15 cellular contexts compared by ENCODE assay signal in genomic region chr20:63254237-63254535, GRCh38. TPM values are rescaled to one million over a fixed set of nuclear protein-coding genes. Genes with fewer than 3 reads are reported as not detected.
A peak's percentile ranks its signal among the peaks of the same experiment; 100 is the strongest.
DNase-seq lines count a peak whose midpoint lies in the region; TF ChIP-seq lines count a peak whose summit lies in the region.
"Had no signal": no experiment of that assay in that cellular context is flagged by ENCODE, and none has a peak within 500 bp of the region (broad histone marks: within the 10 kb centered on the region; RNA-seq: fewer than 3 reads in every experiment).

Gene NKAIN4 (minus strand): TSS chr20:63254463. CDS start chr20:63254450, 13 bp downstream.

- DNase-seq in Daoy (ENCODE audit: low read depth) (no peak), ascending aorta (ENCODE audit: low spot score in 2 of 2) (no peak), sigmoid colon (no peak), NCI-H510A treated with DMSO at 0.1 percent for 48 hours (lab: John Stamatoyannopoulos, UW) (no peak), NCI-H2171 treated with DMSO at 0.1 percent for 48 hours (lab: John Stamatoyannopoulos, UW) (no peak), activated gamma-delta T cell (lab: John Stamatoyannopoulos, UW) (no peak)
- DNase-seq in stimulated activated naive CD4-positive, alpha-beta T cell (lab: John Stamatoyannopoulos, UW), result no peak
- DNase-seq: activated T-cell treated with anti-CD3 and anti-CD28 coated beads for 4 hours, brain microvascular endothelial cell, DMS153, foreskin fibroblast, mucosa of descending colon, NCI-H1105 treated with DMSO at 0.1 percent for 48 hours had no signal

- TF ChIP-seq CTCF in ascending aorta (IDR thresholded peaks at IDR 0.05) (no peak), sigmoid colon (IDR thresholded peaks at IDR 0.05) (no peak)

- H3K4me1 ChIP-seq in ascending aorta (peaks cover 0 to 5% of the 10 kb centered on the region in 2 donors), sigmoid colon (peaks cover 0 to 17% (median 15%) of the 10 kb centered on the region in 4 donors)

- H3K4me3 ChIP-seq in ascending aorta, result peak within 1 kb of the TSS; percentile 39 to 53
- H3K4me3 ChIP-seq in iPS-18c (ENCODE audit: insufficient read depth, low read depth, low read length), result peak within 1 kb of the TSS; percentile 62
- H3K4me3 ChIP-seq in sigmoid colon, result peak within 1 kb of the TSS; percentile 14 to 43 (median 32)
- H3K4me3 ChIP-seq: mucosa of descending colon had no signal

- H3K27ac ChIP-seq in ascending aorta (no peak within 1 kb of the TSS), sigmoid colon (no peak within 1 kb of the TSS)
- H3K27ac ChIP-seq: brain microvascular endothelial cell had no signal

- H3K36me3 ChIP-seq in ascending aorta, result no peaks in the 10 kb centered on the region
- H3K36me3 ChIP-seq in sigmoid colon, result no peaks in the 10 kb centered on the region
- H3K36me3 ChIP-seq: brain microvascular endothelial cell had no signal

- H3K9me3 ChIP-seq in ascending aorta, result no peaks in the 10 kb centered on the region
- H3K9me3 ChIP-seq in iPS-18c (ENCODE audit: control insufficient read depth, insufficient read depth, low read length), result peaks cover 3% of the 10 kb centered on the region
- no peaks in the 10 kb centered on the region for H3K9me3 ChIP-seq in sigmoid colon
- H3K9me3 ChIP-seq: mucosa of descending colon had no signal

- H3K27me3 ChIP-seq in ascending aorta (peaks cover 8% of the 10 kb centered on the region), sigmoid colon (peaks cover 23 to 78% (median 44%) of the 10 kb centered on the region in 3 donors)

- no peak for TF ChIP-seq POLR2A in sigmoid colon (IDR thresholded peaks at IDR 0.05)

- no peak for TF ChIP-seq EP300 in sigmoid colon (IDR thresholded peaks at IDR 0.05)

- intact Hi-C loops in ascending aorta (cut with DNase I), result no loop called here
- intact Hi-C loops in sigmoid colon (cut with DNase I), result no loop called here

- WGBS in sigmoid colon, 2 donors, result 2 to 11% methylated on average over 39 of the region's 39 CpGs

RNA-seq across cellular contexts. Expression of gene NKAIN4, which starts in this region (rescaled TPM):
- 10.6 and 12.9 TPM in 2 replicates for total RNA-seq in Daoy (2014; rRNA removed; shearing (Covaris generic))
- total RNA-seq in ascending aorta, result not detected
- total RNA-seq in sigmoid colon, result 1 to 10 TPM in 2 of 4 donors, under 1 TPM in 2; 0.33 to 4.4 (median 2.3) TPM
- under 1 TPM in 1 of 3 donors, not detected in 2; 0.73 TPM for polyA plus RNA-seq in sigmoid colon
- total RNA-seq: HT1080 had no signal
